17 cellular contexts compared by ENCODE assay signal in the genomic region with DNA sequence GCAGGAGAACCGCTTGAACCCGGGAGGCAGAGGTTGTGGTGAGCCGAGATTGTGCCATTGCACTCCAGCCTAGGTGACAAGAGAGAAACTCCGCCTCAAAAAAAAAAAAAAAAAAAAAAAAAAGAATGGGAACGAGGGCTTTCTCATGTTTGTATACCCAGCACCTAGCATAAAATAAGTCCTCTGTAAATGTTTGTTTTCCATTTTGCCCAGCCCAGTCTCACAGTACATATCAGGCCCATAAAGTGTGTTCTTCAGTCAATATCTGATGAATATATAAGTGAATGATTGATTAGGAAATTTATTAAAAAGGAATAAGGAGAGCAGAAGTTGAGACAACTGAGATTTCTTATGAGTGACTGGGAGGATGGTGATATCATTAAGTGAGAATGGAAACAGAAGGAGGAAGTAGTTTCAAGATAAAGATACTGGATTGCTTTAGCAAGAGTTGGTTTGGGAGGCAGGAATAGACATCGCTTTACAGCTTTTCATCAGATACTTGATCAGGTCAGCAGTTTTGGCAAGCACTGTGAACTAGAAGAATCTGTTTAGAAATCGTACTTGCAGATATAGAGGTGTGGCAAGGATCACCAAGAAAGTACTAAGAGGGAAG.
"Had no signal": no experiment of that assay in that cellular context is flagged by ENCODE, and none has a peak within 500 bp of the region (broad histone marks: within the 10 kb centered on the region; RNA-seq: fewer than 3 reads in every experiment).

No MANE protein-coding gene starts in this region.

- H3K4me3 Mint-ChIP-seq: activated T-helper 17 cell treated with anti-CD3 and anti-CD28 coated beads, Interleukin-2, amount 50 U/mL, for 72 hours; endodermal cell; nephron; stimulated activated naive B cell treated with anti-CD40 and anti-IgM and Interleukin-4, amounts not matched to agents 10 μg/mL and 1 μg/mL and 100 μg/mL, for 72 hours had no signal

- FAIRE-seq: kidney, urothelium cell line had no signal

- H3K27me3 Mint-ChIP-seq: activated T-helper 17 cell treated with anti-CD3 and anti-CD28 coated beads, Interleukin-2, amount 50 U/mL, for 72 hours; stimulated activated naive B cell treated with anti-CD40 and anti-IgM and Interleukin-4, amounts not matched to agents 10 μg/mL and 1 μg/mL and 100 μg/mL, for 72 hours had no signal

- DNase-seq: activated CD4-positive, alpha-beta T cell treated with anti-CD3 and anti-CD28 coated beads for 1 hour; activated CD4-positive, alpha-beta T cell treated with anti-CD3 and anti-CD28 coated beads, Interleukin-2, amount 50 U/mL, for 4 hours; activated naive CD4-positive, alpha-beta T cell treated with Interleukin-2 at 50 U/mL for 16 hours; activated T-cell treated with anti-CD3 and anti-CD28 coated beads for 4 hours; aorta; endodermal cell; kidney; left ventricle myocardium superior; nucleus accumbens; posterior cingulate gyrus; stimulated activated CD4-positive, alpha-beta T cell treated with anti-CD3 and anti-CD28 coated beads, Interleukin-4, amount 100 ng/mL, for 1 hour; stimulated activated naive B cell treated with anti-CD40 and anti-IgM and Interleukin-4, amounts not matched to agents 10 μg/mL and 1 μg/mL and 100 μg/mL, for 72 hours; T-helper 2 cell; thyroid gland had no signal

- H3K27ac Mint-ChIP-seq: activated T-helper 17 cell treated with anti-CD3 and anti-CD28 coated beads, Interleukin-2, amount 50 U/mL, for 72 hours; endodermal cell; nephron; stimulated activated naive B cell treated with anti-CD40 and anti-IgM and Interleukin-4, amounts not matched to agents 10 μg/mL and 1 μg/mL and 100 μg/mL, for 72 hours had no signal

- H3K27ac ChIP-seq: thyroid gland had no signal

- H3K9me3 Mint-ChIP-seq: activated T-helper 17 cell treated with anti-CD3 and anti-CD28 coated beads, Interleukin-2, amount 50 U/mL, for 72 hours; stimulated activated naive B cell treated with anti-CD40 and anti-IgM and Interleukin-4, amounts not matched to agents 10 μg/mL and 1 μg/mL and 100 μg/mL, for 72 hours had no signal

- H3K4me3 ChIP-seq: thyroid gland had no signal

- H3K4me1 Mint-ChIP-seq: activated T-helper 17 cell treated with anti-CD3 and anti-CD28 coated beads, Interleukin-2, amount 50 U/mL, for 72 hours; stimulated activated naive B cell treated with anti-CD40 and anti-IgM and Interleukin-4, amounts not matched to agents 10 μg/mL and 1 μg/mL and 100 μg/mL, for 72 hours had no signal
